Comparison of ENCODE assay signal across 18 cellular contexts in genomic region chr4:153603258-153603657, GRCh38.
DNase-seq lines count a peak whose midpoint lies in the region; ATAC-seq and TF ChIP-seq lines count a peak whose summit lies in the region.
"Had no signal": no experiment of that assay in that cellular context is flagged by ENCODE, and none has a peak within 500 bp of the region (broad histone marks: within the 10 kb centered on the region; RNA-seq: fewer than 3 reads in every experiment).

No MANE protein-coding gene starts in this region.

- no peaks in the 10 kb centered on the region for H3K9me3 Mint-ChIP-seq in activated T-cell treated with anti-CD3 and anti-CD28 coated beads, Interleukin-2, amount 50 U/mL, for 24 hours
- no peaks in the 10 kb centered on the region for H3K9me3 Mint-ChIP-seq in activated naive CD8-positive, alpha-beta T cell treated with anti-CD3 and anti-CD28 coated beads for 36 hours
- H3K9me3 Mint-ChIP-seq in progenitor cell of endocrine pancreas (ENCODE audit: low read depth): no peaks in the 10 kb centered on the region
- H3K9me3 Mint-ChIP-seq: activated naive CD8-positive, alpha-beta T cell treated with anti-CD3 and anti-CD28 coated beads, Interleukin-2, amount 10 ng/mL, durations not matched to agents 7 days and 5 days; naive thymus-derived CD8-positive, alpha-beta T cell had no signal

- peak overlapping the region; percentile 14 for H3K27ac Mint-ChIP-seq in activated T-cell treated with anti-CD3 and anti-CD28 coated beads, Interleukin-2, amount 50 U/mL, for 24 hours
- peak overlapping the region; percentile 42 for H3K27ac Mint-ChIP-seq in activated naive CD8-positive, alpha-beta T cell treated with anti-CD3 and anti-CD28 coated beads for 36 hours
- no peak overlapping the region for H3K27ac Mint-ChIP-seq in progenitor cell of endocrine pancreas
- H3K27ac Mint-ChIP-seq: activated naive CD8-positive, alpha-beta T cell treated with anti-CD3 and anti-CD28 coated beads, Interleukin-2, amount 10 ng/mL, durations not matched to agents 7 days and 5 days had no signal

- H3K27me3 Mint-ChIP-seq in activated T-cell treated with anti-CD3 and anti-CD28 coated beads, Interleukin-2, amount 50 U/mL, for 24 hours: no peaks in the 10 kb centered on the region
- H3K27me3 Mint-ChIP-seq in activated naive CD8-positive, alpha-beta T cell treated with anti-CD3 and anti-CD28 coated beads for 36 hours: no peaks in the 10 kb centered on the region
- no peaks in the 10 kb centered on the region for H3K27me3 Mint-ChIP-seq in progenitor cell of endocrine pancreas
- H3K27me3 Mint-ChIP-seq: activated naive CD8-positive, alpha-beta T cell treated with anti-CD3 and anti-CD28 coated beads, Interleukin-2, amount 10 ng/mL, durations not matched to agents 7 days and 5 days; naive thymus-derived CD8-positive, alpha-beta T cell had no signal

- no peak for TF ChIP-seq CTCF in progenitor cell of endocrine pancreas (IDR thresholded peaks at IDR 0.05; ENCODE audit: unreplicated experiment)

- no peak for ATAC-seq in HG03342 (IDR thresholded peaks at IDR 0.05; ENCODE audit: unreplicated experiment)
- ATAC-seq: naive thymus-derived CD8-positive, alpha-beta T cell had no signal

- H3K4me1 Mint-ChIP-seq in activated T-cell treated with anti-CD3 and anti-CD28 coated beads, Interleukin-2, amount 50 U/mL, for 24 hours (ENCODE audit: low read depth): peaks cover 32% of the 10 kb centered on the region
- peaks cover 33% of the 10 kb centered on the region for H3K4me1 Mint-ChIP-seq in activated naive CD8-positive, alpha-beta T cell treated with anti-CD3 and anti-CD28 coated beads for 36 hours
- H3K4me1 Mint-ChIP-seq in progenitor cell of endocrine pancreas (ENCODE audit: low read depth): no peaks in the 10 kb centered on the region

- H3K36me3 Mint-ChIP-seq in activated T-cell treated with anti-CD3 and anti-CD28 coated beads, Interleukin-2, amount 50 U/mL, for 24 hours (ENCODE audit: low read depth): peaks cover 94% of the 10 kb centered on the region
- peaks cover 38% of the 10 kb centered on the region for H3K36me3 Mint-ChIP-seq in activated naive CD8-positive, alpha-beta T cell treated with anti-CD3 and anti-CD28 coated beads for 36 hours
- H3K36me3 Mint-ChIP-seq in progenitor cell of endocrine pancreas (ENCODE audit: insufficient read depth): peaks cover 16% of the 10 kb centered on the region

- no peak overlapping the region for H3K4me3 Mint-ChIP-seq in activated T-cell treated with anti-CD3 and anti-CD28 coated beads, Interleukin-2, amount 50 U/mL, for 24 hours
- no peak overlapping the region for H3K4me3 Mint-ChIP-seq in activated naive CD8-positive, alpha-beta T cell treated with anti-CD3 and anti-CD28 coated beads for 36 hours
- H3K4me3 Mint-ChIP-seq in progenitor cell of endocrine pancreas (ENCODE audit: low read depth): no peak overlapping the region
- H3K4me3 Mint-ChIP-seq: activated naive CD8-positive, alpha-beta T cell treated with anti-CD3 and anti-CD28 coated beads, Interleukin-2, amount 10 ng/mL, durations not matched to agents 7 days and 5 days; naive thymus-derived CD8-positive, alpha-beta T cell had no signal

- DNase-seq in activated T-cell treated with anti-CD3 and anti-CD28 coated beads, Interleukin-2, amount 50 U/mL, for 24 hours: no peak
- DNase-seq in activated T-cell treated with anti-CD3 and anti-CD28 coated beads for 4 hours: no peak
- DNase-seq in activated naive CD8-positive, alpha-beta T cell treated with anti-CD3 and anti-CD28 coated beads for 36 hours: peak; percentile 23
- peak; percentile 34 for DNase-seq in stimulated activated CD4-positive, alpha-beta T cell treated with anti-CD3 and anti-CD28 coated beads, Interleukin-4, amount 100 ng/mL, for 1 hour
- no peak for DNase-seq in progenitor cell of endocrine pancreas (ENCODE audit: low spot score, unreplicated experiment)
- no peak for DNase-seq in retina
- DNase-seq: activated CD4-positive, alpha-beta T cell treated with anti-CD3 and anti-CD28 coated beads, Interleukin-2, amount 50 U/mL, for 1 hour; activated naive CD8-positive, alpha-beta T cell treated with anti-CD3 and anti-CD28 coated beads, Interleukin-2, amount 10 ng/mL, durations not matched to agents 7 days and 5 days; DMS153; effector memory CD4-positive, alpha-beta T cell; glutamatergic neuron; naive thymus-derived CD8-positive, alpha-beta T cell; NCI-H446; NCI-H774; nucleus accumbens; T-helper 1 cell; trophoblast cell had no signal

Comparison
In these comparisons a context has a peak if more than half of its experiments do, and no peak if none do; other contexts are left out.
1. DNase-seq: peak in activated naive CD8-positive, alpha-beta T cell treated with anti-CD3 and anti-CD28 coated beads for 36 hours (single experiment) and stimulated activated CD4-positive, alpha-beta T cell treated with anti-CD3 and anti-CD28 coated beads, Interleukin-4, amount 100 ng/mL, for 1 hour (single experiment); none in activated T-cell treated with anti-CD3 and anti-CD28 coated beads, Interleukin-2, amount 50 U/mL, for 24 hours (single experiment), activated T-cell treated with anti-CD3 and anti-CD28 coated beads for 4 hours (single experiment), progenitor cell of endocrine pancreas (single experiment) and retina (single experiment).